In genomic region chr19:35936738-35937268, GRCh38 we compare ENCODE assay signal across 1 cellular context.
A peak's percentile ranks its signal among the peaks of the same experiment; 100 is the strongest.
TF ChIP-seq lines count a peak whose summit lies in the region.

No MANE protein-coding gene starts in this region.

TF ChIP-seq in HEK293, 187 proteins besides CTCF, POLR2A, EP300 and RAD21 (continued from another document):
- TF ChIP-seq, protein P1, sequence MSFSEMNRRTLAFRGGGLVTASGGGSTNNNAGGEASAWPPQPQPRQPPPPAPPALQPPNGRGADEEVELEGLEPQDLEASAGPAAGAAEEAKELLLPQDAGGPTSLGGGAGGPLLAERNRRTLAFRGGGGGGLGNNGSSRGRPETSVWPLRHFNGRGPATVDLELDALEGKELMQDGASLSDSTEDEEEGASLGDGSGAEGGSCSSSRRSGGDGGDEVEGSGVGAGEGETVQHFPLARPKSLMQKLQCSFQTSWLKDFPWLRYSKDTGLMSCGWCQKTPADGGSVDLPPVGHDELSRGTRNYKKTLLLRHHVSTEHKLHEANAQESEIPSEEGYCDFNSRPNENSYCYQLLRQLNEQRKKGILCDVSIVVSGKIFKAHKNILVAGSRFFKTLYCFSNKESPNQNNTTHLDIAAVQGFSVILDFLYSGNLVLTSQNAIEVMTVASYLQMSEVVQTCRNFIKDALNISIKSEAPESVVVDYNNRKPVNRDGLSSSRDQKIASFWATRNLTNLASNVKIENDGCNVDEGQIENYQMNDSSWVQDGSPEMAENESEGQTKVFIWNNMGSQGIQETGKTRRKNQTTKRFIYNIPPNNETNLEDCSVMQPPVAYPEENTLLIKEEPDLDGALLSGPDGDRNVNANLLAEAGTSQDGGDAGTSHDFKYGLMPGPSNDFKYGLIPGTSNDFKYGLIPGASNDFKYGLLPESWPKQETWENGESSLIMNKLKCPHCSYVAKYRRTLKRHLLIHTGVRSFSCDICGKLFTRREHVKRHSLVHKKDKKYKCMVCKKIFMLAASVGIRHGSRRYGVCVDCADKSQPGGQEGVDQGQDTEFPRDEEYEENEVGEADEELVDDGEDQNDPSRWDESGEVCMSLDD (tag by site-specific recombination; IDR thresholded peaks at IDR 0.05): peak; percentile 100
- TF ChIP-seq ZNF121 (tag by site-specific recombination; IDR thresholded peaks at IDR 0.05): 0 out of 2 replicates have a peak, but pooled peaks have one; percentile 19
